10 cellular contexts compared by ENCODE assay signal in genomic region chr1:25031601-25031965, GRCh38.
DNase-seq lines count a peak whose midpoint lies in the region; ATAC-seq lines count a peak whose summit lies in the region.
"Had no signal": no experiment of that assay in that cellular context is flagged by ENCODE, and none has a peak within 500 bp of the region (broad histone marks: within the 10 kb centered on the region; RNA-seq: fewer than 3 reads in every experiment).

No MANE protein-coding gene starts in this region.

- H3K4me1 ChIP-seq in CD8-positive, alpha-beta memory T cell (ENCODE audit: insufficient read depth, low read length): peaks cover 93% of the 10 kb centered on the region
- peaks cover 71% of the 10 kb centered on the region for H3K4me1 ChIP-seq in effector memory CD4-positive, alpha-beta T cell (ENCODE audit: control insufficient read depth, insufficient read depth, low read length, poor library complexity, severe bottlenecking)

- peak in 4 of 5 donors; percentile 20 to 82 (median 32) for DNase-seq in CD8-positive, alpha-beta memory T cell
- DNase-seq in T-cell (peak in 1 of 34 experiments; percentile 39), AG20443 (ENCODE audit: low spot score) (no peak), NCI-H2081 treated with DMSO at 0.1 percent for 48 hours (lab: John Stamatoyannopoulos, UW) (no peak), ACHN (no peak)
- DNase-seq in effector memory CD4-positive, alpha-beta T cell: peak in 2 of 3 donors; percentile 31 to 52
- DNase-seq: anterior cingulate cortex, kidney glomerular epithelial cell had no signal

- no peak overlapping the region for H3K4me3 ChIP-seq in CD8-positive, alpha-beta memory T cell (ENCODE audit: low read length)
- no peak overlapping the region for H3K4me3 ChIP-seq in effector memory CD4-positive, alpha-beta T cell (ENCODE audit: insufficient read depth, low read depth, low read length, poor library complexity, severe bottlenecking)

- no peaks in the 10 kb centered on the region for H3K27me3 Mint-ChIP-seq in CD8-positive, alpha-beta memory T cell
- no peaks in the 10 kb centered on the region for H3K27me3 Mint-ChIP-seq in T-cell

- in situ Hi-C loops in ACHN (cut with HindIII; ENCODE audit: low pct_ligation_motif_present, low pct_unique_long_range_greater_than_20kb, low sequenced_read_pairs): no loop called here

- CTCF ChIA-PET in CD8-positive, alpha-beta memory T cell (lab: Charles Lee): interaction anchor here (0.9 to 13.3 kb wide), 10 partner anchors 8 to 184 kb away, joined by 3 to 234 read pairs (median 5); partner anchors contain the start of gene RUNX3
- CTCF ChIA-PET in T-cell (lab: Charles Lee): interaction anchor here in 1 of 2 donors (0.7 to 1.6 kb wide), 4 partner anchors 9 to 99 kb away, joined by 3 to 7 read pairs (median 6); no protein-coding TSS in a partner anchor

- ATAC-seq in GM21737 (IDR thresholded peaks at IDR 0.05; ENCODE audit: unreplicated experiment): peak; percentile 13
- ATAC-seq in T-cell (replicated peaks in 1 of 4): peak in 3 of 4 experiments; percentile 2 to 12 (median 5)
- ATAC-seq in GM19324 (IDR thresholded peaks at IDR 0.05; ENCODE audit: low FRiP score, unreplicated experiment): no peak

- no peaks in the 10 kb centered on the region for H3K36me3 Mint-ChIP-seq in CD8-positive, alpha-beta memory T cell
- no peaks in the 10 kb centered on the region for H3K36me3 Mint-ChIP-seq in T-cell

- peak overlapping the region; percentile 57 to 93 (median 67) for H3K4me3 Mint-ChIP-seq in CD8-positive, alpha-beta memory T cell
- H3K4me3 Mint-ChIP-seq in T-cell: peak overlapping the region in 2 of 3 donors; percentile 3 to 75

- H3K9me3 Mint-ChIP-seq in CD8-positive, alpha-beta memory T cell: no peaks in the 10 kb centered on the region
- no peaks in the 10 kb centered on the region for H3K9me3 Mint-ChIP-seq in T-cell

- H3K9me3 ChIP-seq in CD8-positive, alpha-beta memory T cell (ENCODE audit: low read length): no peaks in the 10 kb centered on the region
- no peaks in the 10 kb centered on the region for H3K9me3 ChIP-seq in effector memory CD4-positive, alpha-beta T cell (ENCODE audit: control insufficient read depth, low read length)

- peak overlapping the region; percentile 91 to 99 (median 96) for H3K27ac Mint-ChIP-seq in CD8-positive, alpha-beta memory T cell
- peak overlapping the region; percentile 86 to 93 for H3K27ac Mint-ChIP-seq in T-cell

- peaks cover 0 to 74% (median 57%) of the 10 kb centered on the region in 3 donors for H3K4me1 Mint-ChIP-seq in CD8-positive, alpha-beta memory T cell
- peaks cover 74 to 79% (median 75%) of the 10 kb centered on the region in 3 donors for H3K4me1 Mint-ChIP-seq in T-cell

- no peaks in the 10 kb centered on the region for H3K27me3 ChIP-seq in CD8-positive, alpha-beta memory T cell (ENCODE audit: insufficient read depth, low read length, poor library complexity, severe bottlenecking)
- H3K27me3 ChIP-seq in effector memory CD4-positive, alpha-beta T cell (replicated peaks; ENCODE audit: control insufficient read depth, insufficient read depth, low read length, poor library complexity, severe bottlenecking): no peaks in the 10 kb centered on the region

- no peaks in the 10 kb centered on the region for H3K36me3 ChIP-seq in CD8-positive, alpha-beta memory T cell (ENCODE audit: insufficient read depth, low read length)
- H3K36me3 ChIP-seq in effector memory CD4-positive, alpha-beta T cell (ENCODE audit: control insufficient read depth, insufficient read depth, low read length): no peaks in the 10 kb centered on the region

- H3K27ac ChIP-seq in CD8-positive, alpha-beta memory T cell (ENCODE audit: low read depth, low read length): peak overlapping the region; percentile 14
- H3K27ac ChIP-seq in effector memory CD4-positive, alpha-beta T cell (ENCODE audit: insufficient read depth, low read length, poor library complexity, severe bottlenecking): peak overlapping the region; percentile 79

- POLR2A ChIA-PET in CD8-positive, alpha-beta memory T cell (lab: Charles Lee): interaction anchor here (0.5 to 3.4 kb wide), 8 partner anchors 9 to 356 kb away, joined by 3 to 32 read pairs (median 8); partner anchors contain the start of gene RUNX3
- POLR2A ChIA-PET in T-cell (lab: Charles Lee): interaction anchor here in 1 of 2 donors (0.7 kb wide), 2 partner anchors 101 to 398 kb away, joined by 3 read pairs; no protein-coding TSS in a partner anchor

Comparison
In these comparisons a context has a peak if more than half of its experiments do, and no peak if none do; other contexts are left out.
1. DNase-seq: peak in CD8-positive, alpha-beta memory T cell (4 of 5) and effector memory CD4-positive, alpha-beta T cell (2 of 3); none in AG20443 (single experiment), NCI-H2081 treated with DMSO at 0.1 percent for 48 hours (single experiment) and ACHN (single experiment).